ENCODE assay signal across 1 cellular context in the genomic region with DNA sequence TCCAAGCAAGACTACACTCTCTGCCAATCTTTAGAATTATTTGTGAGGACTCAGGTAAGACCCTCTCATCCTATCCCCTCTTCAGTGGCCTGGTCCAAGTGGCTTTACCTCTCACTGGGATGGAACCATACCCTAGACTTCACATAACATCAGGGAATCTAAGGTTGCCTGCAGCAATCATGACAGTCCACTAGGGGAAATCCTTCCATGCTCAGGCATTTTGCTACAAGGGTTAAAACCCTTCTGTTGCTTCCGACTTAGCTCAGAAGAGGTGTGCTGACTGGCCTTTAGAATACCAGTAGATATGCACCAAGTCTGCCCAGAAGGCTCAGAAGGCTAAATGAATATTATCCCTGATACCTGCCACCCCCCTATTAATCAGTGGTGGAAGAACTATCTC.
TF ChIP-seq lines count a peak whose summit lies in the region.

No MANE protein-coding gene starts in this region.

TF ChIP-seq in WTC11, 78 proteins besides CTCF, POLR2A, EP300 and RAD21 (continued from another document):
- TF ChIP-seq, protein P1, sequence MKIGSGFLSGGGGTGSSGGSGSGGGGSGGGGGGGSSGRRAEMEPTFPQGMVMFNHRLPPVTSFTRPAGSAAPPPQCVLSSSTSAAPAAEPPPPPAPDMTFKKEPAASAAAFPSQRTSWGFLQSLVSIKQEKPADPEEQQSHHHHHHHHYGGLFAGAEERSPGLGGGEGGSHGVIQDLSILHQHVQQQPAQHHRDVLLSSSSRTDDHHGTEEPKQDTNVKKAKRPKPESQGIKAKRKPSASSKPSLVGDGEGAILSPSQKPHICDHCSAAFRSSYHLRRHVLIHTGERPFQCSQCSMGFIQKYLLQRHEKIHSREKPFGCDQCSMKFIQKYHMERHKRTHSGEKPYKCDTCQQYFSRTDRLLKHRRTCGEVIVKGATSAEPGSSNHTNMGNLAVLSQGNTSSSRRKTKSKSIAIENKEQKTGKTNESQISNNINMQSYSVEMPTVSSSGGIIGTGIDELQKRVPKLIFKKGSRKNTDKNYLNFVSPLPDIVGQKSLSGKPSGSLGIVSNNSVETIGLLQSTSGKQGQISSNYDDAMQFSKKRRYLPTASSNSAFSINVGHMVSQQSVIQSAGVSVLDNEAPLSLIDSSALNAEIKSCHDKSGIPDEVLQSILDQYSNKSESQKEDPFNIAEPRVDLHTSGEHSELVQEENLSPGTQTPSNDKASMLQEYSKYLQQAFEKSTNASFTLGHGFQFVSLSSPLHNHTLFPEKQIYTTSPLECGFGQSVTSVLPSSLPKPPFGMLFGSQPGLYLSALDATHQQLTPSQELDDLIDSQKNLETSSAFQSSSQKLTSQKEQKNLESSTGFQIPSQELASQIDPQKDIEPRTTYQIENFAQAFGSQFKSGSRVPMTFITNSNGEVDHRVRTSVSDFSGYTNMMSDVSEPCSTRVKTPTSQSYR (CRISPR knock-in tag; IDR thresholded peaks at IDR 0.05): no peak
- TF ChIP-seq ZNF138 (CRISPR knock-in tag; conservative IDR thresholded peaks at IDR 0.05) (no peak), ZBTB21 (CRISPR knock-in tag; IDR thresholded peaks at IDR 0.05; ENCODE audit: borderline replicate concordance) (no peak), ZNF317 (CRISPR knock-in tag; IDR thresholded peaks at IDR 0.05; ENCODE audit: borderline replicate concordance, low read depth) (no peak), SP1 (CRISPR knock-in tag; conservative IDR thresholded peaks at IDR 0.05) (no peak), ATF1 (CRISPR knock-in tag; IDR thresholded peaks at IDR 0.05) (no peak), CREM (CRISPR knock-in tag; IDR thresholded peaks at IDR 0.05) (no peak), FOXP1 (CRISPR knock-in tag; IDR thresholded peaks at IDR 0.05; ENCODE audit: borderline replicate concordance) (no peak)
- TF ChIP-seq, protein P2, sequence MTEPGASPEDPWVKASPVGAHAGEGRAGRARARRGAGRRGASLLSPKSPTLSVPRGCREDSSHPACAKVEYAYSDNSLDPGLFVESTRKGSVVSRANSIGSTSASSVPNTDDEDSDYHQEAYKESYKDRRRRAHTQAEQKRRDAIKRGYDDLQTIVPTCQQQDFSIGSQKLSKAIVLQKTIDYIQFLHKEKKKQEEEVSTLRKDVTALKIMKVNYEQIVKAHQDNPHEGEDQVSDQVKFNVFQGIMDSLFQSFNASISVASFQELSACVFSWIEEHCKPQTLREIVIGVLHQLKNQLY (CRISPR knock-in tag; IDR thresholded peaks at IDR 0.05): no peak
- TF ChIP-seq, protein P3, sequence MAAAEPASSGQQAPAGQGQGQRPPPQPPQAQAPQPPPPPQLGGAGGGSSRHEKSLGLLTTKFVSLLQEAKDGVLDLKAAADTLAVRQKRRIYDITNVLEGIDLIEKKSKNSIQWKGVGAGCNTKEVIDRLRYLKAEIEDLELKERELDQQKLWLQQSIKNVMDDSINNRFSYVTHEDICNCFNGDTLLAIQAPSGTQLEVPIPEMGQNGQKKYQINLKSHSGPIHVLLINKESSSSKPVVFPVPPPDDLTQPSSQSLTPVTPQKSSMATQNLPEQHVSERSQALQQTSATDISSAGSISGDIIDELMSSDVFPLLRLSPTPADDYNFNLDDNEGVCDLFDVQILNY (CRISPR knock-in tag; IDR thresholded peaks at IDR 0.05): no peak
- TF ChIP-seq, protein P4, sequence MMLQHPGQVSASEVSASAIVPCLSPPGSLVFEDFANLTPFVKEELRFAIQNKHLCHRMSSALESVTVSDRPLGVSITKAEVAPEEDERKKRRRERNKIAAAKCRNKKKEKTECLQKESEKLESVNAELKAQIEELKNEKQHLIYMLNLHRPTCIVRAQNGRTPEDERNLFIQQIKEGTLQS (CRISPR knock-in tag; conservative IDR thresholded peaks at IDR 0.05): no peak
- TF ChIP-seq, protein P5, sequence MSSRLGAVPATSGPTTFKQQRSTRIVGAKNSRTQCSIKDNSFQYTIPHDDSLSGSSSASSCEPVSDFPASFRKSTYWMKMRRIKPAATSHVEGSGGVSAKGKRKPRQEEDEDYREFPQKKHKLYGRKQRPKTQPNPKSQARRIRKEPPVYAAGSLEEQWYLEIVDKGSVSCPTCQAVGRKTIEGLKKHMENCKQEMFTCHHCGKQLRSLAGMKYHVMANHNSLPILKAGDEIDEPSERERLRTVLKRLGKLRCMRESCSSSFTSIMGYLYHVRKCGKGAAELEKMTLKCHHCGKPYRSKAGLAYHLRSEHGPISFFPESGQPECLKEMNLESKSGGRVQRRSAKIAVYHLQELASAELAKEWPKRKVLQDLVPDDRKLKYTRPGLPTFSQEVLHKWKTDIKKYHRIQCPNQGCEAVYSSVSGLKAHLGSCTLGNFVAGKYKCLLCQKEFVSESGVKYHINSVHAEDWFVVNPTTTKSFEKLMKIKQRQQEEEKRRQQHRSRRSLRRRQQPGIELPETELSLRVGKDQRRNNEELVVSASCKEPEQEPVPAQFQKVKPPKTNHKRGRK (CRISPR knock-in tag; IDR thresholded peaks at IDR 0.05; ENCODE audit: borderline replicate concordance): no peak
TF ChIP-seq in WTC11: peak in this region for 0.
